Comparison of ENCODE assay signal across 18 cellular contexts in the genomic region with DNA sequence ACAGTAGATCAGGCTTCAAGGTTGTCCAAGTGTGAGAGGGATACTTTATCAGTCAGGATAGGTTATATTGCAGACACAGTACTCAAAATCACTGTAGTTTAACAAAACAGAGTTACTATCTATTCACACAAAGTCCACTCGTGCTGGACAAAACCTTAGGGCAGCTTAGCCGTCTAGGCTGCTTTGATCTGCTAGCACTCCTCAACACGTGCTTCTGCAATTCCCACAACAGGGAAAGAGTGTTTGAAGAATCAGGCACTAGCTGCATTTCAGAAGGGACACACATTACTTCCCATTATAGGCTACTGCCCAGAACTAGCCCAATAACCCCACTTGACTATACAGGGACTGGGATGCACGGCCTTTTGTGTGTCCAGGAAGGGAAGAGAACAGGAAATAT. TPM values are rescaled to one million over a fixed set of nuclear protein-coding genes. Genes with fewer than 3 reads are reported as not detected.
DNase-seq lines count a peak whose midpoint lies in the region; ATAC-seq and TF ChIP-seq lines count a peak whose summit lies in the region.
"Had no signal": no experiment of that assay in that cellular context is flagged by ENCODE, and none has a peak within 500 bp of the region (broad histone marks: within the 10 kb centered on the region; RNA-seq: fewer than 3 reads in every experiment).

No MANE protein-coding gene starts in this region.

- H3K4me3 ChIP-seq in GM23248: no peak overlapping the region
- H3K4me3 ChIP-seq in adrenal gland: no peak overlapping the region
- no peak overlapping the region for H3K4me3 ChIP-seq in suprapubic skin
- H3K4me3 ChIP-seq: BLaER1, dorsolateral prefrontal cortex had no signal

- H3K79me2 ChIP-seq in GM23248 (ENCODE audit: insufficient read depth): no peaks in the 10 kb centered on the region

- TF ChIP-seq POLR2A in adrenal gland (IDR thresholded peaks at IDR 0.05) (no peak), suprapubic skin (IDR thresholded peaks at IDR 0.05) (no peak)

- peaks cover 21% of the 10 kb centered on the region for H3K4me1 Mint-ChIP-seq in activated naive CD8-positive, alpha-beta T cell treated with anti-CD3 and anti-CD28 coated beads, Interleukin-2, amount 50 U/mL, for 24 hours

- no peak for DNase-seq in GM23248
- no peak for DNase-seq in adrenal gland
- DNase-seq in mesenteric fat pad (ENCODE audit: low spot score): peak; percentile 20
- no peak for DNase-seq in suprapubic skin (ENCODE audit: low spot score in 2 of 2)
- no peak for DNase-seq in putamen (ENCODE audit: low spot score)
- DNase-seq in activated naive CD8-positive, alpha-beta T cell treated with anti-CD3 and anti-CD28 coated beads, Interleukin-2, amount 50 U/mL, for 24 hours: no peak
- DNase-seq: activated CD4-positive, alpha-beta T cell treated with anti-CD3 and anti-CD28 coated beads for 1 hour; activated CD8-positive, alpha-beta memory T cell treated with anti-CD3 and anti-CD28 coated beads, Interleukin-2, amount 10 ng/mL, durations not matched to agents 7 days and 5 days; activated naive CD4-positive, alpha-beta T cell treated with anti-CD3 and anti-CD28 coated beads, Interleukin-2, amount 10 ng/mL, durations not matched to agents 7 days and 5 days; DMS153; dorsolateral prefrontal cortex; NCI-H1092; NCI-H2107; PC-3 had no signal

- no peak overlapping the region for H3K4me3 Mint-ChIP-seq in activated naive CD8-positive, alpha-beta T cell treated with anti-CD3 and anti-CD28 coated beads, Interleukin-2, amount 50 U/mL, for 24 hours
- H3K4me3 Mint-ChIP-seq: activated CD8-positive, alpha-beta memory T cell treated with anti-CD3 and anti-CD28 coated beads, Interleukin-2, amount 10 ng/mL, durations not matched to agents 7 days and 5 days; activated naive CD4-positive, alpha-beta T cell treated with anti-CD3 and anti-CD28 coated beads, Interleukin-2, amount 10 ng/mL, durations not matched to agents 7 days and 5 days; neural crest cell; T-helper 2 cell treated with Interferon-gamma antibody and Interleukin-4, amounts not matched to agents 5 μg/mL and 100 μg/mL, for 36 hours had no signal

- no peak overlapping the region for H2AFZ ChIP-seq in GM23248

- ATAC-seq in HG03175 (IDR thresholded peaks at IDR 0.05; ENCODE audit: unreplicated experiment): no peak
- ATAC-seq in activated naive CD8-positive, alpha-beta T cell treated with anti-CD3 and anti-CD28 coated beads, Interleukin-2, amount 50 U/mL, for 24 hours: no peak
- ATAC-seq: activated CD8-positive, alpha-beta memory T cell treated with anti-CD3 and anti-CD28 coated beads, Interleukin-2, amount 10 ng/mL, durations not matched to agents 7 days and 5 days; PC-3 had no signal

- in situ Hi-C loops in GM23248 (cut with MboI): no loop called here

- H3K9me3 ChIP-seq in GM23248 (ENCODE audit: low read depth) (no peaks in the 10 kb centered on the region), adrenal gland (replicated peaks in 1 of 3) (no peaks in the 10 kb centered on the region), suprapubic skin (no peaks in the 10 kb centered on the region)
- H3K9me3 ChIP-seq: BLaER1 had no signal

- peaks cover 2% of the 10 kb centered on the region for H3K36me3 Mint-ChIP-seq in activated naive CD8-positive, alpha-beta T cell treated with anti-CD3 and anti-CD28 coated beads, Interleukin-2, amount 50 U/mL, for 24 hours (ENCODE audit: low read depth)
- H3K36me3 Mint-ChIP-seq: activated CD8-positive, alpha-beta memory T cell treated with anti-CD3 and anti-CD28 coated beads, Interleukin-2, amount 10 ng/mL, durations not matched to agents 7 days and 5 days had no signal

- no peak overlapping the region for H3K4me2 ChIP-seq in GM23248 (ENCODE audit: unreplicated experiment)
- H3K4me2 ChIP-seq: BLaER1 had no signal

- H3K9me3 Mint-ChIP-seq in activated naive CD8-positive, alpha-beta T cell treated with anti-CD3 and anti-CD28 coated beads, Interleukin-2, amount 50 U/mL, for 24 hours: no peaks in the 10 kb centered on the region
- H3K9me3 Mint-ChIP-seq: activated naive CD4-positive, alpha-beta T cell treated with anti-CD3 and anti-CD28 coated beads, Interleukin-2, amount 10 ng/mL, durations not matched to agents 7 days and 5 days; neural crest cell; T-helper 2 cell treated with Interferon-gamma antibody and Interleukin-4, amounts not matched to agents 5 μg/mL and 100 μg/mL, for 36 hours had no signal

- peaks cover 29% of the 10 kb centered on the region for H3K4me1 ChIP-seq in GM23248 (ENCODE audit: insufficient read depth)
- H3K4me1 ChIP-seq in adrenal gland (replicated peaks in 1 of 2): peaks cover 25 to 36% of the 10 kb centered on the region in 2 donors
- peaks cover 68% of the 10 kb centered on the region for H3K4me1 ChIP-seq in suprapubic skin

- no peaks in the 10 kb centered on the region for H3K9me2 ChIP-seq in GM23248 (ENCODE audit: insufficient read depth)

- H3K27ac ChIP-seq in GM23248 (peak overlapping the region; percentile 40; the same call in 1 of the 2 replicates), adrenal gland (peak overlapping the region in 3 of 5 donors; percentile 41 to 72 (median 64)), suprapubic skin (peak overlapping the region; percentile 68)
- H3K27ac ChIP-seq: BLaER1 had no signal

- no peak overlapping the region for H3K27ac Mint-ChIP-seq in activated naive CD8-positive, alpha-beta T cell treated with anti-CD3 and anti-CD28 coated beads, Interleukin-2, amount 50 U/mL, for 24 hours
- H3K27ac Mint-ChIP-seq: activated CD8-positive, alpha-beta memory T cell treated with anti-CD3 and anti-CD28 coated beads, Interleukin-2, amount 10 ng/mL, durations not matched to agents 7 days and 5 days; activated naive CD4-positive, alpha-beta T cell treated with anti-CD3 and anti-CD28 coated beads, Interleukin-2, amount 10 ng/mL, durations not matched to agents 7 days and 5 days; T-helper 2 cell treated with Interferon-gamma antibody and Interleukin-4, amounts not matched to agents 5 μg/mL and 100 μg/mL, for 36 hours had no signal

- no peaks in the 10 kb centered on the region for H4K20me1 ChIP-seq in GM23248 (ENCODE audit: insufficient read depth)

- intact Hi-C loops in adrenal gland (cut with DNase I): no loop called here

- no peak overlapping the region for H3K9ac ChIP-seq in GM23248
- H3K9ac ChIP-seq: BLaER1 had no signal

- WGBS in GM23248 (ENCODE audit: low coverage in 1 of 2, low lambda C conversion rate in 2 of 2, missing lambda C conversion rate in 2 of 2), 2 experiments: 36 to 38% methylated on average over 4 of the region's 4 CpGs
- 44 to 62% (median 55%) methylated on average over 4 of the region's 4 CpGs for WGBS in adrenal gland, 4 donors
- 77% methylated on average over 4 of the region's 4 CpGs for WGBS in suprapubic skin

- H3K36me3 ChIP-seq in GM23248 (ENCODE audit: low read depth): no peaks in the 10 kb centered on the region
- peaks cover 0 to 15% of the 10 kb centered on the region in 2 donors for H3K36me3 ChIP-seq in adrenal gland (replicated peaks in 1 of 2)
- H3K36me3 ChIP-seq in suprapubic skin: peaks cover 10% of the 10 kb centered on the region

- no peaks in the 10 kb centered on the region for H3K27me3 Mint-ChIP-seq in activated naive CD8-positive, alpha-beta T cell treated with anti-CD3 and anti-CD28 coated beads, Interleukin-2, amount 50 U/mL, for 24 hours
- H3K27me3 Mint-ChIP-seq: activated CD8-positive, alpha-beta memory T cell treated with anti-CD3 and anti-CD28 coated beads, Interleukin-2, amount 10 ng/mL, durations not matched to agents 7 days and 5 days had no signal

- H3F3A ChIP-seq in GM23248 (ENCODE audit: insufficient read depth): peaks cover 49% of the 10 kb centered on the region

- no peak for TF ChIP-seq EP300 in suprapubic skin (IDR thresholded peaks at IDR 0.05)

- H3K27me3 ChIP-seq in GM23248 (replicated peaks; ENCODE audit: insufficient read depth) (no peaks in the 10 kb centered on the region), adrenal gland (no peaks in the 10 kb centered on the region), suprapubic skin (no peaks in the 10 kb centered on the region)
- H3K27me3 ChIP-seq: BLaER1, dorsolateral prefrontal cortex had no signal

- no peak for TF ChIP-seq CTCF in adrenal gland (IDR thresholded peaks at IDR 0.05)
- no peak for TF ChIP-seq CTCF in suprapubic skin (IDR thresholded peaks at IDR 0.05)

RNA-seq across cellular contexts. Expression of gene MEF2D, which starts 39.4 kb away (rescaled TPM):
- 22.3 and 23.6 TPM in 2 replicates for total RNA-seq in GM23248 (2014; rRNA removed; shearing (Covaris generic))
- polyA plus RNA-seq in GM23248 (2016; fragmentation: Nextera tagmentation; extraction: Ambion mirVana): 32.1 and 34.1 TPM in 2 replicates
- total RNA-seq in adrenal gland: 10 to 100 TPM; 28.1 to 89.9 (median 74.6) TPM
- polyA plus RNA-seq in adrenal gland: 10 to 100 TPM; 29.1 to 37.4 (median 35.3) TPM
- total RNA-seq in mesenteric fat pad: 38.7 TPM
- total RNA-seq in suprapubic skin: 10 to 100 TPM; 61.7 to 73.5 (median 67.1) TPM
